Comparison of ENCODE assay signal across 13 cellular contexts in genomic region chr5:15183520-15183919, GRCh38.
DNase-seq lines count a peak whose midpoint lies in the region; TF ChIP-seq lines count a peak whose summit lies in the region.
"Had no signal": no experiment of that assay in that cellular context is flagged by ENCODE, and none has a peak within 500 bp of the region (broad histone marks: within the 10 kb centered on the region; RNA-seq: fewer than 3 reads in every experiment).

No MANE protein-coding gene starts in this region.

- intact Hi-C loops in prostate gland (cut with DNase I) = loop anchor here (10.0 kb wide), 1 partner anchor 459 kb away; no protein-coding TSS in a partner anchor

- no peak overlapping the region for H3K4me3 ChIP-seq in AG04449 (ENCODE audit: low read depth, low read length)
- H3K4me3 ChIP-seq in adipocyte (ENCODE audit: low read length) = no peak overlapping the region
- H3K4me3 ChIP-seq in prostate gland = no peak overlapping the region
- H3K4me3 ChIP-seq: K562 had no signal

- H3K36me3 ChIP-seq in adipocyte (ENCODE audit: control insufficient read depth, insufficient read depth, low read length, severe bottlenecking) = no peaks in the 10 kb centered on the region
- H3K36me3 ChIP-seq in prostate gland = no peaks in the 10 kb centered on the region

- no peak for DNase-seq in AG04449 (ENCODE audit: low read depth, low spot score)
- peak; percentile 27 for DNase-seq in GM03348 (ENCODE audit: low spot score)
- peak; percentile 10 for DNase-seq in adipocyte (ENCODE audit: low read depth)
- DNase-seq in hepatic stellate cell (ENCODE audit: low spot score) = peak; percentile 3
- DNase-seq in NCI-H146 (lab: John Stamatoyannopoulos, UW) = no peak
- no peak for DNase-seq in GM13977 (ENCODE audit: low spot score)
- DNase-seq in prostate gland (ENCODE audit: low spot score) = no peak
- DNase-seq in stimulated activated CD8-positive, alpha-beta memory T cell treated with anti-CD3 and anti-CD28 coated beads, Interleukin-4, amount 100 ng/mL, for 48 hours = no peak
- DNase-seq: activated CD4-positive, alpha-beta T cell treated with anti-CD3 and anti-CD28 coated beads, Interleukin-2, amount 10 ng/mL, durations not matched to agents 24 days and 14 days; NCI-H187 treated with DMSO at 0.1 percent for 48 hours; stimulated activated CD4-positive, alpha-beta T cell treated with anti-CD3 and anti-CD28 coated beads, Interleukin-2, amount 100 ng/mL, for 48 hours; stimulated activated naive CD8-positive, alpha-beta T cell treated with anti-CD3 and anti-CD28 coated beads, Interleukin-15, amount 100 ng/mL, for 72 hours had no signal

- no peak overlapping the region for H3K27ac ChIP-seq in prostate gland

- CTCF ChIA-PET in AG04449 (lab: Yijun Ruan, JAX) = no interaction called here

- H3K4me1 ChIP-seq in adipocyte (ENCODE audit: control insufficient read depth, insufficient read depth, low read length) (no peaks in the 10 kb centered on the region), prostate gland (replicated peaks) (no peaks in the 10 kb centered on the region)

- no peak for TF ChIP-seq POLR2A in prostate gland (IDR thresholded peaks at IDR 0.05)

- in situ Hi-C loops in GM13977 (cut with MboI; ENCODE audit: low pct_unique_long_range_greater_than_20kb, low sequenced_read_pairs, unreplicated experiment) = no loop called here

- no peak overlapping the region for H3K9ac ChIP-seq in adipocyte (ENCODE audit: low read length)

- whole genome bisulfite sequencing in prostate gland = 80% methylated on average over 1 of the region's 1 CpG

- POLR2A ChIA-PET in AG04449 (lab: Yijun Ruan, JAX) = no interaction called here

- H3K27me3 ChIP-seq in adipocyte (replicated peaks; ENCODE audit: control insufficient read depth, insufficient read depth, low read length) (no peaks in the 10 kb centered on the region), prostate gland (replicated peaks; ENCODE audit: insufficient read depth) (no peaks in the 10 kb centered on the region)

- H3K9me3 ChIP-seq in adipocyte (ENCODE audit: control insufficient read depth, low read length) (peaks cover 14% of the 10 kb centered on the region), prostate gland (no peaks in the 10 kb centered on the region)

- TF ChIP-seq CTCF in AG04449 (IDR thresholded peaks at IDR 0.05; ENCODE audit: insufficient read depth, low read length, missing control alignments) (peak; percentile 19), GM13977 (IDR thresholded peaks at IDR 0.05; ENCODE audit: extremely low read depth, insufficient read depth, missing control alignments) (no peak), prostate gland (IDR thresholded peaks at IDR 0.05) (no peak)

Comparison
In these comparisons a context has a peak if more than half of its experiments do, and no peak if none do; other contexts are left out.
1. DNase-seq: peak in GM03348 (single experiment), adipocyte (single experiment) and hepatic stellate cell (single experiment); none in AG04449 (single experiment), NCI-H146 (single experiment), GM13977 (single experiment), prostate gland (single experiment) and stimulated activated CD8-positive, alpha-beta memory T cell treated with anti-CD3 and anti-CD28 coated beads, Interleukin-4, amount 100 ng/mL, for 48 hours (single experiment).